ENCODE assay signal across 1 cellular context in genomic region chr16:89922884-89923639, GRCh38.
TF ChIP-seq lines count a peak whose summit lies in the region.

TUBB3 (plus strand) TSS chr16:89923342; CDS start chr16:89923402, 60 bp downstream.

TF ChIP-seq in K562, 482 proteins besides CTCF, POLR2A, EP300 and RAD21 (continued from another document):
- TF ChIP-seq VEZF1 (CRISPR knock-in tag; IDR thresholded peaks at IDR 0.05) (peak; percentile 71; the same call in 1 of the 2 replicates), KDM5B (IDR thresholded peaks at IDR 0.05; ENCODE audit: insufficient replicate concordance, low read depth, low read length) (peak; percentile 97), MTA3 (IDR thresholded peaks at IDR 0.05; ENCODE audit: borderline replicate concordance) (peak; percentile 97), FOSL1 (tag; conservative IDR thresholded peaks at IDR 0.05) (0 out of 2 replicates have a peak, but pooled peaks have one; percentile 27), ZNF507 (tag; conservative IDR thresholded peaks at IDR 0.05) (no peak), POLR2G (IDR thresholded peaks at IDR 0.05; ENCODE audit: low read depth, low read length) (peak; percentile 96), CXXC5 (CRISPR knock-in tag; IDR thresholded peaks at IDR 0.05) (peak; percentile 72)
- TF ChIP-seq, protein P1, sequence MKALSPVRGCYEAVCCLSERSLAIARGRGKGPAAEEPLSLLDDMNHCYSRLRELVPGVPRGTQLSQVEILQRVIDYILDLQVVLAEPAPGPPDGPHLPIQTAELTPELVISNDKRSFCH (CRISPR knock-in tag; IDR thresholded peaks at IDR 0.05): no peak
- TF ChIP-seq, protein P1 (tag; IDR thresholded peaks at IDR 0.05): no peak
